ENCODE assay signal across 1 cellular context in the genomic region with DNA sequence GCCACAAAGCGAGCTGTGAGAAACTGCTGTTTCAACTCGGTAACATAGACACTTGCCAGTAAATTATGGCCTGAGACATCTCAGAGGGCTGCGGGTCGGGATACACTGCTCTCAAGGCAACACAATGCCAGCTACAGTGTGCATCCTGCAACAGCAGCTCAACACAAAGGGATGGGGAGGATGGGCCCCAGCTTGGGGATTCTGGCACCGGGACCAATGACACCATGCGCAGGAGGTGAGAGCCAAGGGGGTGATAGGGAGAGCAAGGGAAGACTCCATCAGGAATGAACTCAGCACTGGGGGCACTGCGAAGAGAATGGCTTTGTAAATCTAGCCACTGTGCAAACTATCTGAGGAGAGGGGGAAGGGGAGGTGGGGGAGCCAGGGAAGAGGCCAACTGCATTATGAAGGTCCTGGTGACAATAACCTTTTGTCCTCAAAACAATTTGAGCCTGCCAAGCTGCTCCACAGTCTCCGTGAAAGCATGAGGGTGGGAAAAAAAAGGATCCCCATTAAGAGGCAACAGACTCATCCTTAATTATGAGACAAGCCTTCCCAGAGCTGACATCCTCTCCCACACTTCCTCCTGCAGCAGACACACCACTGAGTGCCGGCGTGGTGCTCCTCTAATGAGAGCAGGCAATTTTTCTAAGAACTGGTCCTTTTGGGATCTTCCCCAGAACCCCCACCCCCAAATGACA.
TF ChIP-seq lines count a peak whose summit lies in the region.

No MANE protein-coding gene starts in this region.

TF ChIP-seq in H1, 55 proteins besides CTCF, POLR2A, EP300 and RAD21:
- TF ChIP-seq KDM1A (IDR thresholded peaks at IDR 0.05; ENCODE audit: borderline replicate concordance, low read length) (no peak), KDM5A (IDR thresholded peaks at IDR 0.05; ENCODE audit: low read length) (no peak), FOSL1 (IDR thresholded peaks at IDR 0.05; ENCODE audit: insufficient read depth, low read depth, low read length) (no peak), NRF1 (IDR thresholded peaks at IDR 0.05; ENCODE audit: low read depth, low read length) (no peak), TBP (IDR thresholded peaks at IDR 0.05; ENCODE audit: low read depth, low read length) (no peak), SP2 (IDR thresholded peaks at IDR 0.05; ENCODE audit: low read length) (no peak), SIN3A (conservative IDR thresholded peaks at IDR 0.05 in 1 of 2, IDR thresholded peaks at IDR 0.05 in 1 of 2; ENCODE audit: low read depth in 1 of 2, low read length in 2 of 2) (no peak), BACH1 (IDR thresholded peaks at IDR 0.05; ENCODE audit: low read length) (no peak), CBX8 (IDR thresholded peaks at IDR 0.05; ENCODE audit: borderline replicate concordance, low read depth, low read length) (no peak)
- TF ChIP-seq, protein P1, sequence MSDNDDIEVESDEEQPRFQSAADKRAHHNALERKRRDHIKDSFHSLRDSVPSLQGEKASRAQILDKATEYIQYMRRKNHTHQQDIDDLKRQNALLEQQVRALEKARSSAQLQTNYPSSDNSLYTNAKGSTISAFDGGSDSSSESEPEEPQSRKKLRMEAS (IDR thresholded peaks at IDR 0.05): no peak
